ENCODE assay signal across 8 cellular contexts in genomic region chr11:47847892-47848635, GRCh38. TPM values are rescaled to one million over a fixed set of nuclear protein-coding genes. Genes with fewer than 3 reads are reported as not detected.
DNase-seq lines count a peak whose midpoint lies in the region; ATAC-seq, FAIRE-seq and TF ChIP-seq lines count a peak whose summit lies in the region.

TSS of gene NUP160 (minus strand) at chr11:47848350. CDS start at chr11:47848318, 32 bp downstream.

- H3K4me3 Mint-ChIP-seq in astrocyte (ENCODE audit: unreplicated experiment): peak within 1 kb of the TSS; percentile 95

- H3K9me3 ChIP-seq in astrocyte (ENCODE audit: insufficient read depth, low read depth, low read length): no peaks in the 10 kb centered on the region
- no peaks in the 10 kb centered on the region for H3K9me3 ChIP-seq in hepatocyte (ENCODE audit: low read depth)
- H3K9me3 ChIP-seq in vagina: no peaks in the 10 kb centered on the region

- no peak for TF ChIP-seq CTCF in astrocyte (IDR thresholded peaks at IDR 0.05; ENCODE audit: insufficient read depth, low read depth, low read length)
- TF ChIP-seq CTCF in hepatocyte (IDR thresholded peaks at IDR 0.05; ENCODE audit: poor library complexity): no peak
- TF ChIP-seq CTCF in vagina (IDR thresholded peaks at IDR 0.05): no peak

- no peaks in the 10 kb centered on the region for H3K9me2 ChIP-seq in hepatocyte (replicated peaks; ENCODE audit: insufficient read depth)

- H2AFZ ChIP-seq in astrocyte (ENCODE audit: low read depth, low read length) (peak within 1 kb of the TSS; percentile 90), hepatocyte (peak within 1 kb of the TSS; percentile 93)

- H3K79me2 ChIP-seq in astrocyte (ENCODE audit: insufficient read depth, low read length) (peaks cover 36% of the 10 kb centered on the region), hepatocyte (peaks cover 48% of the 10 kb centered on the region)

- no peaks in the 10 kb centered on the region for H3K27me3 ChIP-seq in astrocyte (ENCODE audit: insufficient read depth, low read length)
- no peaks in the 10 kb centered on the region for H3K27me3 ChIP-seq in hepatocyte
- no peaks in the 10 kb centered on the region for H3K27me3 ChIP-seq in rectal smooth muscle tissue (ENCODE audit: control insufficient read depth, insufficient read depth, low read length)
- no peaks in the 10 kb centered on the region for H3K27me3 ChIP-seq in vagina

- peak; percentile 86 for ATAC-seq in GM18502 (IDR thresholded peaks at IDR 0.05; ENCODE audit: poor library complexity, unreplicated experiment)
- peak; percentile 86 for ATAC-seq in HG02798 (IDR thresholded peaks at IDR 0.05; ENCODE audit: poor library complexity, unreplicated experiment)

- peaks cover 13% of the 10 kb centered on the region for H3K4me1 Mint-ChIP-seq in astrocyte (ENCODE audit: low read depth, unreplicated experiment)

- intact Hi-C loops in vagina (cut with DNase I): no loop called here

- peak; percentile 18 for DNase-seq in NCI-H1694 (lab: John Stamatoyannopoulos, UW)
- DNase-seq in T1000 (lab: John Stamatoyannopoulos, UW): peak; percentile 40
- DNase-seq in astrocyte (ENCODE audit: low read depth): peak; percentile 30
- peak; percentile 86 for DNase-seq in hepatocyte (ENCODE audit: low spot score)
- no peak for DNase-seq in vagina (ENCODE audit: extremely low spot score in 2 of 2)

- peaks cover 5% of the 10 kb centered on the region for H3K36me3 Mint-ChIP-seq in astrocyte (ENCODE audit: low read depth, unreplicated experiment)

- peaks cover 3% of the 10 kb centered on the region for H3K27me3 Mint-ChIP-seq in astrocyte (ENCODE audit: low read depth, unreplicated experiment)

- peaks cover 15% of the 10 kb centered on the region for H4K20me1 ChIP-seq in astrocyte (ENCODE audit: insufficient read depth, low read length)
- H4K20me1 ChIP-seq in hepatocyte (ENCODE audit: insufficient read depth, poor library complexity, severe bottlenecking): no peaks in the 10 kb centered on the region

- H3K4me3 ChIP-seq in astrocyte (ENCODE audit: insufficient read depth, low read depth, low read length) (peak within 1 kb of the TSS; percentile 71), hepatocyte (peak within 1 kb of the TSS; percentile 90), rectal smooth muscle tissue (ENCODE audit: low read length) (peak within 1 kb of the TSS; percentile 94), vagina (peak within 1 kb of the TSS; percentile 80 to 97)

- H3K9me3 Mint-ChIP-seq in astrocyte (ENCODE audit: unreplicated experiment): no peaks in the 10 kb centered on the region

- H3K27ac ChIP-seq in astrocyte (ENCODE audit: low read depth, low read length) (peak within 1 kb of the TSS; percentile 74), hepatocyte (peak within 1 kb of the TSS; percentile 98), rectal smooth muscle tissue (ENCODE audit: low read depth, low read length) (peak within 1 kb of the TSS; percentile 84), vagina (peak within 1 kb of the TSS; percentile 96)

- peak within 1 kb of the TSS; percentile 90 for H3K27ac Mint-ChIP-seq in astrocyte (ENCODE audit: unreplicated experiment)

- no peak for FAIRE-seq in astrocyte (lab: Jason Lieb, UNC)

- under 1% methylated on average over 55 of the region's 58 CpGs for WGBS in hepatocyte (ENCODE audit: low lambda C conversion rate, missing lambda C conversion rate)

- H3K4me1 ChIP-seq in astrocyte (ENCODE audit: insufficient read depth, low read length) (peaks cover 19% of the 10 kb centered on the region), hepatocyte (ENCODE audit: insufficient read depth) (peaks cover 8% of the 10 kb centered on the region), rectal smooth muscle tissue (ENCODE audit: control insufficient read depth, insufficient read depth, low read length) (peaks cover 10% of the 10 kb centered on the region), vagina (peaks cover 43% of the 10 kb centered on the region)

- H3K4me2 ChIP-seq in astrocyte (ENCODE audit: low read length) (peak within 1 kb of the TSS; percentile 90), hepatocyte (peak within 1 kb of the TSS; percentile 81)

- H3K36me3 ChIP-seq in astrocyte (ENCODE audit: insufficient read depth, low read length): peaks cover 6% of the 10 kb centered on the region
- no peaks in the 10 kb centered on the region for H3K36me3 ChIP-seq in hepatocyte (replicated peaks; ENCODE audit: insufficient read depth, low read depth)
- H3K36me3 ChIP-seq in rectal smooth muscle tissue (ENCODE audit: control insufficient read depth, insufficient read depth, low read length): peaks cover 8% of the 10 kb centered on the region
- peaks cover 0 to 16% of the 10 kb centered on the region in 2 donors for H3K36me3 ChIP-seq in vagina

- peak in 1 of 2 donors; percentile 51 for TF ChIP-seq POLR2A in vagina (IDR thresholded peaks at IDR 0.05)

- H3K9ac ChIP-seq in astrocyte (ENCODE audit: low read length) (peak within 1 kb of the TSS; percentile 84), rectal smooth muscle tissue (ENCODE audit: low read length) (peak within 1 kb of the TSS; percentile 94)

RNA-seq across cellular contexts. Expression of gene NUP160, which starts in this region (rescaled TPM):
- total RNA-seq in astrocyte (22.9 and 23.8 TPM in 2 replicates), hepatocyte (32.6 and 38.1 TPM in 2 replicates), vagina (40.8 TPM)
- 21.0 and 21.9 TPM in 2 replicates for polyA plus RNA-seq in hepatocyte

Comparison
In these comparisons a context has a peak if more than half of its experiments do, and no peak if none do; other contexts are left out.
1. DNase-seq: peak in NCI-H1694 (single experiment), T1000 (single experiment), astrocyte (single experiment) and hepatocyte (single experiment); none in vagina (0 of 2).
2. Peak in every context shown above with its lines, with median percentiles within 50 percentile points of each other: H3K27ac ChIP-seq and H3K4me3 ChIP-seq.